Comparison of ENCODE assay signal across 13 cellular contexts in the genomic region with DNA sequence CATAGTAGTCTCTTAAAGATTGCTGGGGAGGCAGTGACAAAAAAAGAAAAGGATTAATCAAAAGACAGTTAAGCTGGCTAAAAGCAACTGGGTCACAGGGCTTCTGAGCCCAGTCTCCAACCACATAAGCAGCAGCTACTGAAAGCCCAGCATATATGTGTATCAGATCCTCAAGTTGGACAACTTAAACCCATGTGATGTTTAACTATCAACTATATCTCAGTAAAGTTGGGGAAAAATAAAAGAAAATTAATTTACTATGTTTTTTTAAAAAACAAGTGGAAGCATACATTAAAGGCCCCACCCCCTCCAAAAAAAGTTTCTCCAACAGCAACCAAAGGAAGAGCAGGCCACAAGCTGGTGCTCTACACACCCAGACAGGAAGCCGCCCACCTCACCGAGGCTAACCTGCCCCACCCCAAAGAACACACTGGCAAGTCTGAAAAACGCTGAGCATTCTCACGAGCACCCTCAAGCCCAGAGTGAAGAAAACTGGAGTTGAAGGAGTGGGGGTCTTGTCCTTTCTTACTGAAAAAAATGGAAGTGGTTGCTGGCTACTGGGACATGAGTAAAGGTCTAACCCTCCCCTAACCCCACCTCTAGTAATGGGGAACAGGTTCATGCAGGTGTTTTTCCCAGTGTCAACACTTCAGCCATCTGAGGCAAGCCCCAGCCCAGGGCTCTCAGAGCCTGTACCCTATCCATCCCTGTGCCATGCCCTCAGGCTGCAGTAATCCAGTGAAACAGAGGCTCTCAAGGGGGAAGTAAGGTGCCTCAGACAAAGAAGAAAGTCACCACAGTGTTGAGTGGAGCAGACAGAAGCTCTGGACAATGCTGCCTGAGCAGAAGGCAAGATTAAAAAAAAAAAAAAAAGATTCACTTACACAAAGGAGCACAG.
DNase-seq lines count a peak whose midpoint lies in the region; ATAC-seq, FAIRE-seq and TF ChIP-seq lines count a peak whose summit lies in the region.
"Had no signal": no experiment of that assay in that cellular context is flagged by ENCODE, and none has a peak within 500 bp of the region (broad histone marks: within the 10 kb centered on the region; RNA-seq: fewer than 3 reads in every experiment).

No MANE protein-coding gene starts in this region.

- peaks cover 29% of the 10 kb centered on the region for H3K4me1 Mint-ChIP-seq in activated CD8-positive, alpha-beta memory T cell treated with anti-CD3 and anti-CD28 coated beads, Interleukin-2, amount 10 ng/mL, durations not matched to agents 7 days and 5 days
- H3K4me1 Mint-ChIP-seq in immature natural killer cell = peaks cover 30 to 35% of the 10 kb centered on the region in 2 donors

- H3K36me3 Mint-ChIP-seq in activated CD8-positive, alpha-beta memory T cell treated with anti-CD3 and anti-CD28 coated beads, Interleukin-2, amount 10 ng/mL, durations not matched to agents 7 days and 5 days = peaks cover 4% of the 10 kb centered on the region
- peaks cover 0 to 2% (median 0%) of the 10 kb centered on the region in 3 donors for H3K36me3 Mint-ChIP-seq in immature natural killer cell

- H3K36me3 ChIP-seq in small intestine (ENCODE audit: control insufficient read depth in 2 of 2, insufficient read depth in 2 of 2, low read length in 2 of 2) = no peaks in the 10 kb centered on the region
- no peaks in the 10 kb centered on the region for H3K36me3 ChIP-seq in esophagus squamous epithelium
- H3K36me3 ChIP-seq: cardiac muscle cell, gastrocnemius medialis, upper lobe of left lung had no signal

- H3K4me3 ChIP-seq in small intestine (ENCODE audit: low read depth in 1 of 2, low read length in 2 of 2) (no peak overlapping the region), esophagus squamous epithelium (no peak overlapping the region)
- H3K4me3 ChIP-seq: cardiac muscle cell, gastrocnemius medialis, upper lobe of left lung had no signal

- peaks cover 0 to 4% of the 10 kb centered on the region in 2 donors for H3K27me3 ChIP-seq in small intestine (ENCODE audit: control insufficient read depth in 2 of 2, insufficient read depth in 2 of 2, low read length in 2 of 2)
- no peaks in the 10 kb centered on the region for H3K27me3 ChIP-seq in esophagus squamous epithelium
- H3K27me3 ChIP-seq: cardiac muscle cell, gastrocnemius medialis, upper lobe of left lung had no signal

- intact Hi-C loops in esophagus squamous epithelium (cut with DNase I) = no loop called here

- peaks cover 28% of the 10 kb centered on the region for H3K27me3 Mint-ChIP-seq in activated CD8-positive, alpha-beta memory T cell treated with anti-CD3 and anti-CD28 coated beads, Interleukin-2, amount 10 ng/mL, durations not matched to agents 7 days and 5 days
- peaks cover 0 to 7% (median 2%) of the 10 kb centered on the region in 3 donors for H3K27me3 Mint-ChIP-seq in immature natural killer cell (ENCODE audit: low read depth in 3 of 3)

- H3K9me3 Mint-ChIP-seq in activated CD8-positive, alpha-beta memory T cell treated with anti-CD3 and anti-CD28 coated beads, Interleukin-2, amount 10 ng/mL, durations not matched to agents 7 days and 5 days (ENCODE audit: low read depth) = no peaks in the 10 kb centered on the region
- H3K9me3 Mint-ChIP-seq in immature natural killer cell = no peaks in the 10 kb centered on the region

- WGBS in small intestine, 3 donors = 59 to 93% (median 66%) methylated on average over 4 of the region's 4 CpGs
- 47 to 71% methylated on average over 4 of the region's 4 CpGs for WGBS in esophagus squamous epithelium, 2 donors

- peak; percentile 52 for DNase-seq in stimulated activated CD4-positive, alpha-beta T cell treated with anti-CD3 and anti-CD28 coated beads, Interleukin-15, amount 100 ng/mL, for 24 hours
- no peak for DNase-seq in stimulated activated CD4-positive, alpha-beta T cell treated with anti-CD3 and anti-CD28 coated beads, Interleukin-2, amount 100 ng/mL, for 48 hours
- DNase-seq in activated CD8-positive, alpha-beta memory T cell treated with anti-CD3 and anti-CD28 coated beads, Interleukin-2, amount 10 ng/mL, durations not matched to agents 7 days and 5 days = peak; percentile 87
- DNase-seq in immature natural killer cell = peak; percentile 32 to 58 (median 39)
- DNase-seq in GM20000 (ENCODE audit: low spot score) = no peak
- DNase-seq in small intestine = no peak
- no peak for DNase-seq in esophagus squamous epithelium (lab: John Stamatoyannopoulos, UW)
- no peak for DNase-seq in H54 (ENCODE audit: insufficient read length, low spot score)
- DNase-seq: ACHN, gastrocnemius medialis, upper lobe of left lung had no signal

- H3K9me3 ChIP-seq in small intestine (ENCODE audit: control insufficient read depth, low read depth) = no peaks in the 10 kb centered on the region
- H3K9me3 ChIP-seq in esophagus squamous epithelium = no peaks in the 10 kb centered on the region
- H3K9me3 ChIP-seq: gastrocnemius medialis, upper lobe of left lung had no signal

- CTCF ChIA-PET in activated CD8-positive, alpha-beta memory T cell treated with anti-CD3 and anti-CD28 coated beads, Interleukin-2, amount 10 ng/mL, durations not matched to agents 7 days and 5 days (lab: Charles Lee) = interaction anchor here (1.7 to 2.2 kb wide), 2 partner anchors 14 to 234 kb away, joined by 5 to 18 read pairs; no protein-coding TSS in a partner anchor

- no peak overlapping the region for H3K27ac ChIP-seq in small intestine (ENCODE audit: low read depth in 1 of 2, low read length in 1 of 2)
- H3K27ac ChIP-seq in esophagus squamous epithelium = no peak overlapping the region
- H3K27ac ChIP-seq: cardiac muscle cell, gastrocnemius medialis, upper lobe of left lung had no signal

- peak; percentile 92 for ATAC-seq in activated CD8-positive, alpha-beta memory T cell treated with anti-CD3 and anti-CD28 coated beads, Interleukin-2, amount 10 ng/mL, durations not matched to agents 7 days and 5 days
- ATAC-seq: gastrocnemius medialis had no signal

- TF ChIP-seq POLR2A in esophagus squamous epithelium (IDR thresholded peaks at IDR 0.05) = no peak
- no peak for TF ChIP-seq POLR2A in H54 (IDR thresholded peaks at IDR 0.05; ENCODE audit: low read depth, low read length)

- TF ChIP-seq CTCF in GM20000 (IDR thresholded peaks at IDR 0.05; ENCODE audit: extremely low read depth, missing control alignments) (no peak), esophagus squamous epithelium (IDR thresholded peaks at IDR 0.05) (no peak)

- H3K27ac Mint-ChIP-seq in activated CD8-positive, alpha-beta memory T cell treated with anti-CD3 and anti-CD28 coated beads, Interleukin-2, amount 10 ng/mL, durations not matched to agents 7 days and 5 days = peak overlapping the region; percentile 79
- H3K27ac Mint-ChIP-seq in immature natural killer cell = peak overlapping the region; percentile 48 to 91 (median 72)

- H3K4me1 ChIP-seq in small intestine (ENCODE audit: control insufficient read depth in 2 of 2, insufficient read depth in 1 of 2, low read depth in 1 of 2, low read length in 1 of 2) = no peaks in the 10 kb centered on the region
- H3K4me1 ChIP-seq in esophagus squamous epithelium = no peaks in the 10 kb centered on the region
- H3K4me1 ChIP-seq: gastrocnemius medialis, upper lobe of left lung had no signal

- H3K4me3 Mint-ChIP-seq in activated CD8-positive, alpha-beta memory T cell treated with anti-CD3 and anti-CD28 coated beads, Interleukin-2, amount 10 ng/mL, durations not matched to agents 7 days and 5 days = peak overlapping the region; percentile 34
- peak overlapping the region; percentile 69 to 79 (median 71) for H3K4me3 Mint-ChIP-seq in immature natural killer cell

- no peak for FAIRE-seq in small intestine (lab: Jason Lieb, UNC)
- FAIRE-seq in H54 (lab: Jason Lieb, UNC) = no peak
- FAIRE-seq: TTC549 had no signal

Comparison
In these comparisons a context has a peak if more than half of its experiments do, and no peak if none do; other contexts are left out.
1. DNase-seq: peak in stimulated activated CD4-positive, alpha-beta T cell treated with anti-CD3 and anti-CD28 coated beads, Interleukin-15, amount 100 ng/mL, for 24 hours (single experiment), activated CD8-positive, alpha-beta memory T cell treated with anti-CD3 and anti-CD28 coated beads, Interleukin-2, amount 10 ng/mL, durations not matched to agents 7 days and 5 days (single experiment) and immature natural killer cell (3 of 3); none in stimulated activated CD4-positive, alpha-beta T cell treated with anti-CD3 and anti-CD28 coated beads, Interleukin-2, amount 100 ng/mL, for 48 hours (0 of 2), GM20000 (single experiment), small intestine (single experiment), esophagus squamous epithelium (single experiment) and H54 (single experiment).